In genomic region chr5:10452768-10453331, GRCh38 we compare ENCODE assay signal across 8 cellular contexts. TPM values are rescaled to one million over a fixed set of nuclear protein-coding genes. Genes with fewer than 3 reads are reported as not detected.
DNase-seq lines count a peak whose midpoint lies in the region; ATAC-seq and TF ChIP-seq lines count a peak whose summit lies in the region.

No MANE protein-coding gene starts in this region.

- POLR2A ChIA-PET in naive thymus-derived CD4-positive, alpha-beta T cell (lab: Charles Lee): interaction anchor here (0.9 to 1.0 kb wide), 2 partner anchors 173 to 175 kb away, joined by 3 to 5 read pairs; no protein-coding TSS in a partner anchor

- in situ Hi-C loops in GM13976 (cut with MboI; ENCODE audit: low sequenced_read_pairs, unreplicated experiment): loop anchor here (10.0 kb wide), 1 partner anchor 172 kb away; no protein-coding TSS in a partner anchor

- H3K27ac Mint-ChIP-seq in naive thymus-derived CD4-positive, alpha-beta T cell: peak overlapping the region in 2 of 9 donors; percentile 2 to 13

- ATAC-seq in HG02973 (IDR thresholded peaks at IDR 0.05; ENCODE audit: unreplicated experiment) (peak; percentile 59), HG03571 (IDR thresholded peaks at IDR 0.05; ENCODE audit: unreplicated experiment) (no peak)
- peak; percentile 85 for ATAC-seq in naive thymus-derived CD4-positive, alpha-beta T cell

- no peaks in the 10 kb centered on the region for H3K9me3 ChIP-seq in naive thymus-derived CD4-positive, alpha-beta T cell (ENCODE audit: control insufficient read depth in 2 of 3, low read length in 3 of 3)

- no peak for TF ChIP-seq POLR2A in erythroblast (IDR thresholded peaks at IDR 0.05; ENCODE audit: low read length)

- H3K4me3 Mint-ChIP-seq in naive thymus-derived CD4-positive, alpha-beta T cell: no peak overlapping the region

- H3K27me3 ChIP-seq in naive thymus-derived CD4-positive, alpha-beta T cell (ENCODE audit: control insufficient read depth in 2 of 2, insufficient read depth in 2 of 2, low read length in 2 of 2): no peaks in the 10 kb centered on the region

- H3K36me3 ChIP-seq in naive thymus-derived CD4-positive, alpha-beta T cell (ENCODE audit: control insufficient read depth in 2 of 3, insufficient read depth in 3 of 3, low read length in 3 of 3): no peaks in the 10 kb centered on the region

- no peaks in the 10 kb centered on the region for H3K4me1 ChIP-seq in naive thymus-derived CD4-positive, alpha-beta T cell (ENCODE audit: control insufficient read depth in 2 of 2, insufficient read depth in 2 of 2, low read length in 2 of 2)

- peak; percentile 63 for TF ChIP-seq CTCF in GM13976 (IDR thresholded peaks at IDR 0.05; ENCODE audit: borderline replicate concordance, control extremely low read depth, extremely low read depth, insufficient read depth, missing control alignments)

- peaks cover 6 to 28% (median 15%) of the 10 kb centered on the region in 7 donors for H3K4me1 Mint-ChIP-seq in naive thymus-derived CD4-positive, alpha-beta T cell

- H3K4me3 ChIP-seq in naive thymus-derived CD4-positive, alpha-beta T cell (ENCODE audit: low read length): no peak overlapping the region

- CTCF ChIA-PET in naive thymus-derived CD4-positive, alpha-beta T cell (lab: Charles Lee): interaction anchor here (0.6 to 7.0 kb wide), 6 partner anchors 10 to 236 kb away, joined by 3 to 68 read pairs (median 6); partner anchors contain the start of gene ROPN1L

- no peaks in the 10 kb centered on the region for H3K9me3 Mint-ChIP-seq in naive thymus-derived CD4-positive, alpha-beta T cell

- H3K36me3 Mint-ChIP-seq in naive thymus-derived CD4-positive, alpha-beta T cell: peaks cover 0 to 8% (median 3%) of the 10 kb centered on the region in 5 donors

- DNase-seq in AG20443 (ENCODE audit: low spot score) (peak; percentile 84), GM13976 (ENCODE audit: low spot score) (peak; percentile 84), NCI-H2029 (lab: John Stamatoyannopoulos, UW) (peak; percentile 49), SW 1271 (lab: John Stamatoyannopoulos, UW) (peak; percentile 61 to 81), erythroblast (lab: John Stamatoyannopoulos, UW) (peak; percentile 72 to 81)
- DNase-seq in naive thymus-derived CD4-positive, alpha-beta T cell: peak in 7 of 9 donors; percentile 24 to 62 (median 46)

- intact Hi-C loops in naive thymus-derived CD4-positive, alpha-beta T cell (cut with micrococcal nuclease): loop anchor here (1.0 to 10.0 kb wide), 7 partner anchors 174 to 912 kb away; no protein-coding TSS in a partner anchor

- H3K27me3 Mint-ChIP-seq in naive thymus-derived CD4-positive, alpha-beta T cell: no peaks in the 10 kb centered on the region

- H3K27ac ChIP-seq in naive thymus-derived CD4-positive, alpha-beta T cell (ENCODE audit: low read depth, low read length): no peak overlapping the region

RNA-seq across cellular contexts. Expression of gene ROPN1L, which starts 11.2 kb away (rescaled TPM):
- total RNA-seq in naive thymus-derived CD4-positive, alpha-beta T cell: 1 to 10 TPM in 2 of 5 experiments, under 1 TPM in 3; 0.32 to 2.6 (median 0.61) TPM
- polyA plus RNA-seq in naive thymus-derived CD4-positive, alpha-beta T cell: 1 to 10 TPM; 1.4 to 1.9 TPM
